ENCODE assay signal across 8 cellular contexts in genomic region chr1:10338047-10338446, GRCh38.
DNase-seq lines count a peak whose midpoint lies in the region; ATAC-seq and TF ChIP-seq lines count a peak whose summit lies in the region.

No MANE protein-coding gene starts in this region.

- peak; percentile 83 for ATAC-seq in activated naive CD8-positive, alpha-beta T cell treated with anti-CD3 and anti-CD28 coated beads, Interleukin-2, amount 50 U/mL, for 24 hours
- peak in 7 of 8 donors; percentile 77 to 92 (median 86) for ATAC-seq in heart right ventricle

- 37 to 41% methylated on average over 2 of the region's 2 CpGs for WGBS in heart right ventricle, 2 donors

- no peak overlapping the region for H3K4me3 Mint-ChIP-seq in activated naive CD8-positive, alpha-beta T cell treated with anti-CD3 and anti-CD28 coated beads, Interleukin-2, amount 50 U/mL, for 24 hours

- H3K9me3 Mint-ChIP-seq in activated naive CD8-positive, alpha-beta T cell treated with anti-CD3 and anti-CD28 coated beads, Interleukin-2, amount 50 U/mL, for 24 hours: no peaks in the 10 kb centered on the region

- no peaks in the 10 kb centered on the region for H3K27me3 Mint-ChIP-seq in activated naive CD8-positive, alpha-beta T cell treated with anti-CD3 and anti-CD28 coated beads, Interleukin-2, amount 50 U/mL, for 24 hours

- DNase-seq in A172 (ENCODE audit: low spot score) (peak; percentile 27), GM12864 (ENCODE audit: low read depth) (no peak), NCI-H524 treated with DMSO at 0.1 percent for 48 hours (lab: John Stamatoyannopoulos, UW) (peak; percentile 4), heart right ventricle (peak; percentile 40 to 47), renal cortical epithelial cell (ENCODE audit: low read depth) (peak; percentile 31), NCI-H2107 treated with DMSO at 0.1 percent for 48 hours (lab: John Stamatoyannopoulos, UW; ENCODE audit: unreplicated experiment) (no peak), DMS79 (lab: John Stamatoyannopoulos, UW) (no peak)
- DNase-seq in activated naive CD8-positive, alpha-beta T cell treated with anti-CD3 and anti-CD28 coated beads, Interleukin-2, amount 50 U/mL, for 24 hours: peak; percentile 58

- intact Hi-C loops in heart right ventricle (cut with DNase I): loop anchor here (2.0 to 10.0 kb wide), 4 partner anchors 127 to 393 kb away; partner anchors contain the start of genes KIF1B (in 6 of the 10), LZIC (in 1 of the 10) and NMNAT1 (in 1 of the 10)

- H3K4me1 ChIP-seq in heart right ventricle: peaks cover 0 to 26% (median 22%) of the 10 kb centered on the region in 9 donors

- peaks cover 0 to 100% (median 33%) of the 10 kb centered on the region in 9 donors for H3K36me3 ChIP-seq in heart right ventricle

- TF ChIP-seq CTCF in GM12864 (IDR thresholded peaks at IDR 0.05; ENCODE audit: low read depth, low read length, missing control alignments) (peak; percentile 85), heart right ventricle (IDR thresholded peaks at IDR 0.05) (peak; percentile 61 to 83 (median 70))

- peak overlapping the region in 4 of 10 donors; percentile 37 to 71 (median 55) for H3K27ac ChIP-seq in heart right ventricle

- no peaks in the 10 kb centered on the region for H3K4me1 Mint-ChIP-seq in activated naive CD8-positive, alpha-beta T cell treated with anti-CD3 and anti-CD28 coated beads, Interleukin-2, amount 50 U/mL, for 24 hours

- no peaks in the 10 kb centered on the region for H3K9me3 ChIP-seq in heart right ventricle

- peaks cover 6% of the 10 kb centered on the region for H3K36me3 Mint-ChIP-seq in activated naive CD8-positive, alpha-beta T cell treated with anti-CD3 and anti-CD28 coated beads, Interleukin-2, amount 50 U/mL, for 24 hours (ENCODE audit: low read depth)

- no peaks in the 10 kb centered on the region for H3K27me3 ChIP-seq in heart right ventricle

- no peak overlapping the region for H3K27ac Mint-ChIP-seq in activated naive CD8-positive, alpha-beta T cell treated with anti-CD3 and anti-CD28 coated beads, Interleukin-2, amount 50 U/mL, for 24 hours

- H3K4me3 ChIP-seq in GM12864 (ENCODE audit: low read depth, low read length): no peak overlapping the region
- no peak overlapping the region for H3K4me3 ChIP-seq in heart right ventricle

Comparison
In these comparisons a context has a peak if more than half of its experiments do, and no peak if none do; other contexts are left out.
1. DNase-seq: peak in A172 (single experiment), NCI-H524 treated with DMSO at 0.1 percent for 48 hours (single experiment), activated naive CD8-positive, alpha-beta T cell treated with anti-CD3 and anti-CD28 coated beads, Interleukin-2, amount 50 U/mL, for 24 hours (single experiment), heart right ventricle (2 of 2) and renal cortical epithelial cell (single experiment); none in GM12864 (single experiment), NCI-H2107 treated with DMSO at 0.1 percent for 48 hours (single experiment) and DMS79 (single experiment).